Comparison of ENCODE assay signal across 8 cellular contexts in the genomic region with DNA sequence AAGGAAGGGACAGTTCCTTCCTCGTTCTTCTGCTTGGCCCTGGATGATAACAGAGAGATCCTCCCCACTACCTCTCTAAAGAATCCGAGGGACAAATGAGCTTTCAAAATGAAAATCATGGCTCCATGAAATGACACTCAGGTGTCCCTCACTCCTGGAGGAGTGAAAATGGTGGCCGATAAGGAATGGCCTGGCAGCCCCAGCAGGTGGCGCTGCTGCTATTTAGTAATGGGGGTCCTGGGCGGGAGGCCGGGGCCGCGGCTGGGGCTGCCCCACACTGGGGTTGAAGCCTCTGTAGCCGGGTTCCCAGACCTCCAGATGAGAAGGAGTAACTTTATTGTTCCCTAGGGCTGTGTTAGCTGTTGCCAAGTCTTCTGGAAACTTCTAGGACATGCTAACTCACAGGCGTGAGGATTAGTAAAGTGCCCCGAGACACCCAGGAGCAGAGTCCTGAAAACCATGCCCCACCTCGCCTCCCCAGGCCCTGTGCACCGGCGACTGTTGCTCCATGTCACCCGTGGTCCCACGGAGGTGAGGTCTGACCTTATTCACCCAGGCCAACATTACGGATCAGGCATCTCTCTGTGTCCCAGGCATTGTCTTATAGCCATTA.
DNase-seq lines count a peak whose midpoint lies in the region; ATAC-seq and TF ChIP-seq lines count a peak whose summit lies in the region.

No MANE protein-coding gene starts in this region.

- H4K20me1 ChIP-seq in DND-41 (ENCODE audit: insufficient read depth, low read length) = no peaks in the 10 kb centered on the region

- peak; percentile 81 for TF ChIP-seq CTCF in DND-41 (IDR thresholded peaks at IDR 0.05; ENCODE audit: borderline replicate concordance, extremely low read depth, low read length, poor library complexity, severe bottlenecking)
- TF ChIP-seq CTCF in HFFc6 (IDR thresholded peaks at IDR 0.05) = peak; percentile 94
- TF ChIP-seq CTCF in esophagus squamous epithelium (IDR thresholded peaks at IDR 0.05) = peak; percentile 70 to 85 (median 79)

- H3K4me3 ChIP-seq in DND-41 (ENCODE audit: low read depth in 1 of 2, low read length in 2 of 2) (no peak overlapping the region), esophagus squamous epithelium (no peak overlapping the region)

- TF ChIP-seq POLR2A in esophagus squamous epithelium (IDR thresholded peaks at IDR 0.05) = no peak

- H3K9me3 ChIP-seq in DND-41 (ENCODE audit: insufficient read depth, low read length, severe bottlenecking) = no peaks in the 10 kb centered on the region
- no peaks in the 10 kb centered on the region for H3K9me3 ChIP-seq in esophagus squamous epithelium

- 19 to 100% methylated on average over 1 to 7 of the region's 17 CpGs for WGBS in esophagus squamous epithelium, 2 donors

- H3K9ac ChIP-seq in DND-41 (ENCODE audit: low read depth, low read length) = no peak overlapping the region

- H3K9me3 Mint-ChIP-seq in HFFc6 = no peaks in the 10 kb centered on the region
- H3K9me3 Mint-ChIP-seq in natural killer cell treated with Interleukin-12 subunit alpha and Interleukin-12 subunit beta and Interleukin-15 and Interleukin-18, amount 100 ng/mL, for 72 hours = no peaks in the 10 kb centered on the region

- no peaks in the 10 kb centered on the region for H3K79me2 ChIP-seq in DND-41 (ENCODE audit: insufficient read depth, low read length)

- H3K4me1 ChIP-seq in DND-41 (ENCODE audit: insufficient read depth, low read length) (peaks cover 60% of the 10 kb centered on the region), esophagus squamous epithelium (peaks cover 11 to 50% (median 20%) of the 10 kb centered on the region in 3 donors)

- H3K36me3 ChIP-seq in DND-41 (ENCODE audit: insufficient read depth, low read length) = no peaks in the 10 kb centered on the region
- H3K36me3 ChIP-seq in esophagus squamous epithelium = peaks cover 0 to 9% (median 0%) of the 10 kb centered on the region in 3 donors

- H3K4me3 Mint-ChIP-seq in HFFc6 = no peak overlapping the region
- no peak overlapping the region for H3K4me3 Mint-ChIP-seq in natural killer cell treated with Interleukin-12 subunit alpha and Interleukin-12 subunit beta and Interleukin-15 and Interleukin-18, amount 100 ng/mL, for 72 hours

- H3K27me3 Mint-ChIP-seq in HFFc6 (ENCODE audit: insufficient read depth) = no peaks in the 10 kb centered on the region; the same call in none of the 2 replicates
- H3K27me3 Mint-ChIP-seq in natural killer cell treated with Interleukin-12 subunit alpha and Interleukin-12 subunit beta and Interleukin-15 and Interleukin-18, amount 100 ng/mL, for 72 hours = no peaks in the 10 kb centered on the region

- DNase-seq in DND-41 (peak; percentile 66), HFFc6 (peak; percentile 5), NOMO-1 treated with DMSO at 0.1 percent for 48 hours (lab: John Stamatoyannopoulos, UW; ENCODE audit: unreplicated experiment) (peak; percentile 75), esophagus squamous epithelium (lab: John Stamatoyannopoulos, UW) (no peak)
- DNase-seq in activated T-cell treated with anti-CD3 and anti-CD28 coated beads, Interleukin-2, amount 50 U/mL, for 1 hour = peak; percentile 70
- DNase-seq in natural killer cell treated with Interleukin-12 subunit alpha and Interleukin-12 subunit beta and Interleukin-15 and Interleukin-18, amount 100 ng/mL, for 72 hours (ENCODE audit: low spot score) = peak; percentile 75
- DNase-seq in stimulated activated naive CD4-positive, alpha-beta T cell treated with Interleukin-2 at 50 U/mL for 16 hours (lab: John Stamatoyannopoulos, UW) = peak; percentile 52

- intact Hi-C loops in esophagus squamous epithelium (cut with DNase I) = loop anchor here (10.0 kb wide), 3 partner anchors 368 to 568 kb away; no protein-coding TSS in a partner anchor

- peaks cover under 1% of the 10 kb centered on the region for H3K36me3 Mint-ChIP-seq in HFFc6 (ENCODE audit: low read depth)
- peaks cover under 1% of the 10 kb centered on the region for H3K36me3 Mint-ChIP-seq in natural killer cell treated with Interleukin-12 subunit alpha and Interleukin-12 subunit beta and Interleukin-15 and Interleukin-18, amount 100 ng/mL, for 72 hours

- ATAC-seq in DND-41 (ENCODE audit: insufficient read depth, low read depth) (peak; percentile 54; the same call in 2 of the 3 replicates), HG02970 (IDR thresholded peaks at IDR 0.05; ENCODE audit: low FRiP score, unreplicated experiment) (no peak)
- peak; percentile 58 to 61 for ATAC-seq in natural killer cell treated with Interleukin-12 subunit alpha and Interleukin-12 subunit beta and Interleukin-15 and Interleukin-18, amount 100 ng/mL, for 72 hours

- H3K27ac ChIP-seq in DND-41 (ENCODE audit: low read length) (no peak overlapping the region), esophagus squamous epithelium (no peak overlapping the region)

- H2AFZ ChIP-seq in DND-41 (ENCODE audit: low read depth, low read length) = no peak overlapping the region

- H3K4me2 ChIP-seq in DND-41 (ENCODE audit: insufficient read depth, low read length) = no peak overlapping the region

- no peak overlapping the region for H3K27ac Mint-ChIP-seq in HFFc6
- no peak overlapping the region for H3K27ac Mint-ChIP-seq in natural killer cell treated with Interleukin-12 subunit alpha and Interleukin-12 subunit beta and Interleukin-15 and Interleukin-18, amount 100 ng/mL, for 72 hours

- H3K27me3 ChIP-seq in DND-41 (ENCODE audit: insufficient read depth, low read length, poor library complexity) = no peaks in the 10 kb centered on the region
- no peaks in the 10 kb centered on the region for H3K27me3 ChIP-seq in esophagus squamous epithelium

- H3K4me1 Mint-ChIP-seq in HFFc6 (ENCODE audit: low read depth) = peaks cover 39% of the 10 kb centered on the region
- H3K4me1 Mint-ChIP-seq in natural killer cell treated with Interleukin-12 subunit alpha and Interleukin-12 subunit beta and Interleukin-15 and Interleukin-18, amount 100 ng/mL, for 72 hours (ENCODE audit: low read depth in 2 of 2) = no peaks in the 10 kb centered on the region
